ENCODE assay signal across 23 cellular contexts in genomic region chr2:241904791-241905710, GRCh38. TPM values are rescaled to one million over a fixed set of nuclear protein-coding genes. Genes with fewer than 3 reads are reported as not detected.
A peak's percentile ranks its signal among the peaks of the same experiment; 100 is the strongest.
DNase-seq lines count a peak whose midpoint lies in the region; ATAC-seq and TF ChIP-seq lines count a peak whose summit lies in the region.
"Had no signal": no experiment of that assay in that cellular context is flagged by ENCODE, and none has a peak within 500 bp of the region (broad histone marks: within the 10 kb centered on the region; RNA-seq: fewer than 3 reads in every experiment).

No MANE protein-coding gene starts in this region.

- H3K4me3 ChIP-seq in prostate gland: no peak overlapping the region
- H3K4me3 ChIP-seq: gastroesophageal sphincter, mucosa of descending colon, SK-N-MC had no signal

- H3K27me3 ChIP-seq in H9 (ENCODE audit: insufficient read depth, low read length) (no peaks in the 10 kb centered on the region; the same call in 1 of the 2 replicates), prostate gland (replicated peaks; ENCODE audit: insufficient read depth) (no peaks in the 10 kb centered on the region)

- H3K23me2 ChIP-seq in H9 (ENCODE audit: insufficient read length, low read depth, low read length, poor library complexity, severe bottlenecking): peaks cover 5% of the 10 kb centered on the region

- H3K27ac Mint-ChIP-seq in H9: peak overlapping the region in 1 of 3 experiments; percentile 62; a peak in 2 of 7 replicates
- H3K27ac Mint-ChIP-seq in chondrocyte (ENCODE audit: unreplicated experiment): no peak overlapping the region
- H3K27ac Mint-ChIP-seq: activated CD8-positive, alpha-beta T cell treated with anti-CD3 and anti-CD28 coated beads for 36 hours; nephron progenitor cell had no signal

- no peak overlapping the region for H3K27ac ChIP-seq in H9 (ENCODE audit: insufficient read length, low read depth, low read length)
- H3K27ac ChIP-seq in prostate gland: no peak overlapping the region
- H3K27ac ChIP-seq: gastroesophageal sphincter, KMS-11, SK-N-MC had no signal

- no peak overlapping the region for H3K4me3 Mint-ChIP-seq in H9
- H3K4me3 Mint-ChIP-seq in chondrocyte (ENCODE audit: unreplicated experiment): no peak overlapping the region
- H3K4me3 Mint-ChIP-seq: activated CD8-positive, alpha-beta T cell treated with anti-CD3 and anti-CD28 coated beads for 36 hours; nephron progenitor cell had no signal

- no peak overlapping the region for H3K9ac ChIP-seq in H9 (ENCODE audit: extremely low read depth, insufficient read length, low read length)
- H3K9ac ChIP-seq: KMS-11 had no signal

- H2AFZ ChIP-seq in H9 (ENCODE audit: low read length): no peak overlapping the region

- H2BK12ac ChIP-seq in H9 (ENCODE audit: insufficient read length, low read depth, low read length): no peak overlapping the region

- no peak overlapping the region for H4K5ac ChIP-seq in H9 (ENCODE audit: insufficient read length, low read depth, low read length)

- DNase-seq in NCI-H2107 treated with DMSO at 0.1 percent for 48 hours (lab: John Stamatoyannopoulos, UW; ENCODE audit: unreplicated experiment) (peak; percentile 9), NCI-H2107 (lab: John Stamatoyannopoulos, UW) (no peak), H9 (peak; percentile 27), chondrocyte (ENCODE audit: low spot score) (peak; percentile 62), posterior vena cava (ENCODE audit: low spot score) (peak; percentile 79), kidney glomerular epithelial cell (lab: John Stamatoyannopoulos, UW) (no peak), prostate gland (ENCODE audit: low spot score) (no peak)
- DNase-seq: 8988T; activated CD8-positive, alpha-beta T cell treated with anti-CD3 and anti-CD28 coated beads for 36 hours; AML-193; amniotic stem cell; GDM1; GOT3; NCI-H1436 treated with DMSO at 0.1 percent for 48 hours; NCI-H774; nephron progenitor cell had no signal

- H2BK5ac ChIP-seq in H9 (ENCODE audit: insufficient read length, low read length): no peak overlapping the region

- no peak overlapping the region for H3K23ac ChIP-seq in H9 (ENCODE audit: insufficient read length, low read depth, low read length)

- no peaks in the 10 kb centered on the region for H3K79me2 ChIP-seq in H9 (ENCODE audit: insufficient read depth, low read length)

- no peaks in the 10 kb centered on the region for H3K79me1 ChIP-seq in H9 (ENCODE audit: insufficient read depth, low read depth, low read length, poor library complexity, severe bottlenecking)

- intact Hi-C loops in posterior vena cava (cut with DNase I) (no loop called here), prostate gland (cut with DNase I) (no loop called here)

- no peaks in the 10 kb centered on the region; a peak in 1 of 5 replicates for H3K9me3 Mint-ChIP-seq in H9
- H3K9me3 Mint-ChIP-seq in chondrocyte (ENCODE audit: low read depth): no peaks in the 10 kb centered on the region
- H3K9me3 Mint-ChIP-seq: activated CD8-positive, alpha-beta T cell treated with anti-CD3 and anti-CD28 coated beads for 36 hours; nephron progenitor cell had no signal

- no peak overlapping the region for H2BK15ac ChIP-seq in H9 (ENCODE audit: low read depth, low read length)

- TF ChIP-seq CTCF in H9 (conservative IDR thresholded peaks at IDR 0.05) (no peak), chondrocyte (IDR thresholded peaks at IDR 0.05) (no peak), prostate gland (IDR thresholded peaks at IDR 0.05) (no peak)

- no peak overlapping the region for H4K91ac ChIP-seq in H9 (ENCODE audit: insufficient read length, low read depth, low read length)

- no peak for TF ChIP-seq POLR2A in prostate gland (IDR thresholded peaks at IDR 0.05)

- no peaks in the 10 kb centered on the region for H3K27me3 Mint-ChIP-seq in H9 (ENCODE audit: low read depth)
- H3K27me3 Mint-ChIP-seq in chondrocyte (ENCODE audit: low read depth): peaks cover 9% of the 10 kb centered on the region
- H3K27me3 Mint-ChIP-seq: activated CD8-positive, alpha-beta T cell treated with anti-CD3 and anti-CD28 coated beads for 36 hours had no signal

- H3K4me2 ChIP-seq in H9 (ENCODE audit: insufficient read depth, insufficient read length, low read length): no peak overlapping the region
- H3K4me2 ChIP-seq: KMS-11 had no signal

- H3K18ac ChIP-seq in H9 (ENCODE audit: insufficient read length, low read depth, low read length): no peak overlapping the region

- H3K9me3 ChIP-seq in H9 (ENCODE audit: control insufficient read depth, low read depth, low read length): no peaks in the 10 kb centered on the region
- H3K9me3 ChIP-seq in prostate gland: no peaks in the 10 kb centered on the region
- H3K9me3 ChIP-seq: gastroesophageal sphincter, mucosa of descending colon had no signal

- H2BK20ac ChIP-seq in H9 (ENCODE audit: low read depth, low read length, poor library complexity, severe bottlenecking): no peak overlapping the region

- H3T11ph ChIP-seq in H9 (ENCODE audit: low read length): no peak overlapping the region

- H2AK5ac ChIP-seq in H9 (ENCODE audit: insufficient read length, low read length): no peak overlapping the region

- H4K20me1 ChIP-seq in H9 (ENCODE audit: control insufficient read depth, insufficient read depth, insufficient read length): no peaks in the 10 kb centered on the region

- H3K4me1 Mint-ChIP-seq in H9 (peaks cover 11 to 14% of the 10 kb centered on the region in 2 experiments), chondrocyte (ENCODE audit: low read depth) (peaks cover 18% of the 10 kb centered on the region)

- H3K4me1 ChIP-seq in H9 (ENCODE audit: insufficient read depth, low read length) (no peaks in the 10 kb centered on the region; the same call in 1 of the 2 replicates), prostate gland (replicated peaks) (no peaks in the 10 kb centered on the region)

- H3K36me3 ChIP-seq in prostate gland: no peaks in the 10 kb centered on the region
- H3K36me3 ChIP-seq: gastroesophageal sphincter had no signal

- no peak overlapping the region for H2BK120ac ChIP-seq in H9 (ENCODE audit: low read depth, low read length, poor library complexity, severe bottlenecking)

- no CpG with 5 or more reads among the region's 29 CpGs for WGBS in H9 (ENCODE audit: extremely low coverage, insufficient read length, low lambda C conversion rate)
- WGBS in prostate gland: 90% methylated on average over 26 of the region's 29 CpGs

- H4K8ac ChIP-seq in H9 (replicated peaks; ENCODE audit: insufficient read length, low read depth, low read length): no peak overlapping the region

- ATAC-seq in GM18868 (IDR thresholded peaks at IDR 0.05; ENCODE audit: unreplicated experiment): no peak
- ATAC-seq: activated CD8-positive, alpha-beta T cell treated with anti-CD3 and anti-CD28 coated beads for 36 hours; gastroesophageal sphincter; mucosa of descending colon had no signal

- H3K36me3 Mint-ChIP-seq in H9 (ENCODE audit: insufficient read depth in 1 of 3, low read depth in 3 of 3) (no peaks in the 10 kb centered on the region), chondrocyte (ENCODE audit: low read depth) (no peaks in the 10 kb centered on the region)

- H3K4ac ChIP-seq in H9 (ENCODE audit: low read depth, low read length): no peak overlapping the region

- H3K56ac ChIP-seq in H9 (ENCODE audit: insufficient read length, low read depth, low read length): no peak overlapping the region

- no peak overlapping the region for H3K14ac ChIP-seq in H9 (ENCODE audit: insufficient read depth, low read length)

RNA-seq across cellular contexts. Expression of gene RTP5, which starts 35.5 kb away (rescaled TPM):
- total RNA-seq in H9 (2021): not detected in 2 replicates
- total RNA-seq in chondrocyte: not detected in 3 replicates
- under 1 TPM in 1 of 2 donors, not detected in 1; 0.10 TPM for total RNA-seq in posterior vena cava
- total RNA-seq in prostate gland: under 1 TPM; 0.14 to 0.28 TPM
- total RNA-seq: bronchial epithelial cell, gastroesophageal sphincter, mucosa of descending colon, urinary bladder had no signal

RNA-seq across cellular contexts. Expression of gene PDCD1, which starts 46.4 kb away (rescaled TPM):
- total RNA-seq in H9 (2021) (1.4 and 1.6 TPM in 2 replicates), chondrocyte (not detected in 3 replicates), posterior vena cava (under 1 TPM in 1 of 2 donors, not detected in 1; 0.38 TPM), prostate gland (under 1 TPM; 0.27 to 0.80 TPM)
- total RNA-seq: bronchial epithelial cell, urinary bladder had no signal

Comparison
In these comparisons a context has a peak if more than half of its experiments do, and no peak if none do; other contexts are left out.
1. DNase-seq: peak in NCI-H2107 treated with DMSO at 0.1 percent for 48 hours (single experiment), H9 (single experiment), chondrocyte (single experiment) and posterior vena cava (single experiment); none in NCI-H2107 (single experiment), kidney glomerular epithelial cell (single experiment) and prostate gland (single experiment).